ENCODE assay signal across 25 cellular contexts in genomic region chr7:70765651-70766050, GRCh38.
"Had no signal": no experiment of that assay in that cellular context is flagged by ENCODE, and none has a peak within 500 bp of the region (broad histone marks: within the 10 kb centered on the region; RNA-seq: fewer than 3 reads in every experiment).

No MANE protein-coding gene starts in this region.

- H3K27ac ChIP-seq: colonic mucosa, pancreas, right atrium auricular region, spleen, suprapubic skin, tibial artery, upper lobe of right lung had no signal

- H3K27me3 ChIP-seq: colonic mucosa, pancreas, right atrium auricular region, spleen, suprapubic skin, tibial artery, upper lobe of right lung had no signal

- H3K27me3 Mint-ChIP-seq: activated B cell treated with CpG ODN at 0.5 μM for 24 hours; activated CD8-positive, alpha-beta T cell treated with anti-CD3 and anti-CD28 coated beads for 36 hours; activated naive CD4-positive, alpha-beta T cell treated with anti-CD3 and anti-CD28 coated beads, Interleukin-2, amount 50 U/mL, for 24 hours; activated naive CD8-positive, alpha-beta T cell treated with anti-CD3 and anti-CD28 coated beads, Interleukin-2, amount 50 U/mL, for 24 hours had no signal

- H3K4me1 ChIP-seq: colonic mucosa, pancreas, right atrium auricular region, upper lobe of right lung had no signal

- FAIRE-seq: frontal cortex, keratinocyte, pancreas had no signal

- ATAC-seq: activated CD8-positive, alpha-beta T cell treated with anti-CD3 and anti-CD28 coated beads for 36 hours; activated naive CD8-positive, alpha-beta T cell treated with anti-CD3 and anti-CD28 coated beads, Interleukin-2, amount 50 U/mL, for 24 hours; activated T-cell treated with anti-CD3 and anti-CD28 coated beads, Interleukin-2, amount 50 U/mL, for 4 hours; left cardiac atrium; pancreas; upper lobe of right lung had no signal

- H3K4me3 Mint-ChIP-seq: activated CD8-positive, alpha-beta T cell treated with anti-CD3 and anti-CD28 coated beads for 36 hours; activated naive CD4-positive, alpha-beta T cell treated with anti-CD3 and anti-CD28 coated beads, Interleukin-2, amount 50 U/mL, for 24 hours; activated naive CD8-positive, alpha-beta T cell treated with anti-CD3 and anti-CD28 coated beads, Interleukin-2, amount 50 U/mL, for 24 hours; activated T-cell treated with anti-CD3 and anti-CD28 coated beads, Interleukin-2, amount 50 U/mL, for 4 hours; nephron had no signal

- DNase-seq: activated B cell treated with CpG ODN at 0.5 μM for 24 hours; activated CD4-positive, alpha-beta T cell treated with anti-CD3 and anti-CD28 coated beads, Interleukin-2, amount 50 U/mL, for 1 hour; activated CD8-positive, alpha-beta T cell treated with anti-CD3 and anti-CD28 coated beads for 36 hours; activated naive CD8-positive, alpha-beta T cell treated with anti-CD3 and anti-CD28 coated beads, Interleukin-2, amount 50 U/mL, for 24 hours; activated T-cell treated with anti-CD3 and anti-CD28 coated beads, Interleukin-2, amount 50 U/mL, for 4 hours; amygdala; central memory CD4-positive, alpha-beta T cell; colonic mucosa; effector memory CD4-positive, alpha-beta T cell; left cardiac atrium; mesenchymal stem cell; nucleus accumbens; pancreas; spleen; stimulated activated naive CD4-positive, alpha-beta T cell; T-helper 2 cell; tibial artery; upper lobe of right lung had no signal

- H3K4me3 ChIP-seq: colonic mucosa, pancreas, right atrium auricular region, spleen, suprapubic skin, tibial artery, upper lobe of right lung had no signal

- H3K27ac Mint-ChIP-seq: activated B cell treated with CpG ODN at 0.5 μM for 24 hours; activated CD8-positive, alpha-beta T cell treated with anti-CD3 and anti-CD28 coated beads for 36 hours; activated naive CD4-positive, alpha-beta T cell treated with anti-CD3 and anti-CD28 coated beads, Interleukin-2, amount 50 U/mL, for 24 hours; activated naive CD8-positive, alpha-beta T cell treated with anti-CD3 and anti-CD28 coated beads, Interleukin-2, amount 50 U/mL, for 24 hours; activated T-helper 2 cell treated with anti-CD3 and anti-CD28 coated beads, Interferon-gamma antibody, Interleukin-2, Interleukin-4, amounts not matched to agents 10 μg/mL and 5 μg/mL and 100 μg/mL, durations not matched to agents 14 hours and 24 hours and 36 hours had no signal

- H3K9me3 Mint-ChIP-seq: activated B cell treated with CpG ODN at 0.5 μM for 24 hours; activated CD8-positive, alpha-beta T cell treated with anti-CD3 and anti-CD28 coated beads for 36 hours; activated naive CD4-positive, alpha-beta T cell treated with anti-CD3 and anti-CD28 coated beads, Interleukin-2, amount 50 U/mL, for 24 hours; activated naive CD8-positive, alpha-beta T cell treated with anti-CD3 and anti-CD28 coated beads, Interleukin-2, amount 50 U/mL, for 24 hours; activated T-cell treated with anti-CD3 and anti-CD28 coated beads, Interleukin-2, amount 50 U/mL, for 4 hours; activated T-helper 2 cell treated with anti-CD3 and anti-CD28 coated beads, Interferon-gamma antibody, Interleukin-2, Interleukin-4, amounts not matched to agents 10 μg/mL and 5 μg/mL and 100 μg/mL, durations not matched to agents 14 hours and 24 hours and 36 hours; nephron had no signal

- H3K36me3 Mint-ChIP-seq: activated naive CD4-positive, alpha-beta T cell treated with anti-CD3 and anti-CD28 coated beads, Interleukin-2, amount 50 U/mL, for 24 hours had no signal

- H3K36me3 ChIP-seq: pancreas had no signal

- H3K4me1 Mint-ChIP-seq: activated naive CD4-positive, alpha-beta T cell treated with anti-CD3 and anti-CD28 coated beads, Interleukin-2, amount 50 U/mL, for 24 hours had no signal

- H3K9me3 ChIP-seq: colonic mucosa, pancreas, right atrium auricular region, spleen, suprapubic skin, tibial artery, upper lobe of right lung had no signal
